Comparison of ENCODE assay signal across 13 cellular contexts in the genomic region with DNA sequence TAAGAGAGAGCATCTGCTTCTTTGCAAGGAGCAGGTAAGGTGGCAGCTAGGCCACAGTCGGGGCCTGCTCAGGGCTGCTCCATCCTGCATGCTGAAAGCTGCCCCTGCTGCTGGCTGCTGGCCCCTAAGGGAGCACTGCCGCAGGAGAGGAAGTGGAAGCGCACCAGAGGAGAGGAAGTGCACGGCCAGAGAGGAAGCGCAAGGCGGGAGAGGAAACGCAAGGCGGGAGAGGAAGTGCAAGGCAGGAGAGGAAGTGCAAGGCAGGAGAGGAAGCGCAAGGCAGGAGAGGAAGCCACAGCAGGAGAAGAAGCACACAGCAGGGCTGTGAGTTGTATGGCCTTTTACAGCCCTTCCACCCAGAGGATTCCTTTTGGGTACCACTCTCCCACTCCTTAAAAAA.
DNase-seq lines count a peak whose midpoint lies in the region; ATAC-seq and TF ChIP-seq lines count a peak whose summit lies in the region.
"Had no signal": no experiment of that assay in that cellular context is flagged by ENCODE, and none has a peak within 500 bp of the region (broad histone marks: within the 10 kb centered on the region; RNA-seq: fewer than 3 reads in every experiment).

No MANE protein-coding gene starts in this region.

- H3K4me3 Mint-ChIP-seq in activated T-cell treated with anti-CD3 and anti-CD28 coated beads, Interleukin-2, amount 50 U/mL, for 24 hours, result no peak overlapping the region
- H3K4me3 Mint-ChIP-seq: type B pancreatic cell had no signal

- no peak overlapping the region for H3K27ac Mint-ChIP-seq in activated T-cell treated with anti-CD3 and anti-CD28 coated beads, Interleukin-2, amount 50 U/mL, for 24 hours
- H3K27ac Mint-ChIP-seq: type B pancreatic cell had no signal

- no peaks in the 10 kb centered on the region for H3K9me3 Mint-ChIP-seq in activated T-cell treated with anti-CD3 and anti-CD28 coated beads, Interleukin-2, amount 50 U/mL, for 24 hours
- H3K9me3 Mint-ChIP-seq: type B pancreatic cell had no signal

- H3K4me1 ChIP-seq in heart right ventricle, result peaks cover 0 to 55% (median 29%) of the 10 kb centered on the region in 9 donors

- intact Hi-C loops in heart right ventricle (cut with DNase I), result loop anchor here in 1 of 10 donors (10.0 kb wide), 1 partner anchor 704 kb away; a partner anchor contains a TSS

- peak overlapping the region in 3 of 10 donors; percentile 28 to 44 (median 43) for H3K27ac ChIP-seq in heart right ventricle
- H3K27ac ChIP-seq: epithelial cell of prostate had no signal

- ATAC-seq in heart right ventricle (peak; percentile 26 to 83 (median 65)), GM18517 (IDR thresholded peaks at IDR 0.05; ENCODE audit: unreplicated experiment) (no peak)
- no peak for ATAC-seq in stimulated activated naive CD8-positive, alpha-beta T cell treated with anti-CD3 and anti-CD28 coated beads, Interleukin-15, Interleukin-2, amounts not matched to agents 100 U/mL and 50 U/mL, for 24 hours
- ATAC-seq: HCT116 had no signal

- H3K36me3 ChIP-seq in heart right ventricle, result no peaks in the 10 kb centered on the region

- DNase-seq in activated T-cell treated with anti-CD3 and anti-CD28 coated beads, Interleukin-2, amount 50 U/mL, for 24 hours, result peak; percentile 38
- DNase-seq in activated T-cell treated with anti-CD3 and anti-CD28 coated beads for 4 hours, result no peak
- DNase-seq in SKM-1 (lab: John Stamatoyannopoulos, UW; ENCODE audit: unreplicated experiment), result peak; percentile 63
- DNase-seq in heart right ventricle, result peak; percentile 25 to 42
- DNase-seq in stimulated activated naive CD8-positive, alpha-beta T cell treated with anti-CD3 and anti-CD28 coated beads, Interleukin-15, Interleukin-2, amounts not matched to agents 100 U/mL and 50 U/mL, for 24 hours, result peak; percentile 9
- no peak for DNase-seq in effector CD4-positive, alpha-beta T cell
- DNase-seq in RKO (ENCODE audit: low spot score), result no peak
- DNase-seq: activated T-cell treated with anti-CD3 and anti-CD28 coated beads, Interleukin-2, amount 50 U/mL, for 1 hour; RPMI8226 had no signal

- H3K4me1 Mint-ChIP-seq in activated T-cell treated with anti-CD3 and anti-CD28 coated beads, Interleukin-2, amount 50 U/mL, for 24 hours (ENCODE audit: low read depth), result peaks cover 16% of the 10 kb centered on the region

- WGBS in heart right ventricle, 2 donors, result 60 to 74% methylated on average over 9 of the region's 9 CpGs

- no peaks in the 10 kb centered on the region for H3K36me3 Mint-ChIP-seq in activated T-cell treated with anti-CD3 and anti-CD28 coated beads, Interleukin-2, amount 50 U/mL, for 24 hours (ENCODE audit: low read depth)
- H3K36me3 Mint-ChIP-seq: type B pancreatic cell had no signal

- no peaks in the 10 kb centered on the region for H3K27me3 Mint-ChIP-seq in activated T-cell treated with anti-CD3 and anti-CD28 coated beads, Interleukin-2, amount 50 U/mL, for 24 hours

- no peaks in the 10 kb centered on the region for H3K9me3 ChIP-seq in heart right ventricle

- H3K27me3 ChIP-seq in heart right ventricle, result no peaks in the 10 kb centered on the region

- no peak for TF ChIP-seq CTCF in heart right ventricle (IDR thresholded peaks at IDR 0.05)

- no peak overlapping the region for H3K4me3 ChIP-seq in heart right ventricle

Comparison
In these comparisons a context has a peak if more than half of its experiments do, and no peak if none do; other contexts are left out.
1. DNase-seq: peak in activated T-cell treated with anti-CD3 and anti-CD28 coated beads, Interleukin-2, amount 50 U/mL, for 24 hours (single experiment), SKM-1 (single experiment), heart right ventricle (2 of 2) and stimulated activated naive CD8-positive, alpha-beta T cell treated with anti-CD3 and anti-CD28 coated beads, Interleukin-15, Interleukin-2, amounts not matched to agents 100 U/mL and 50 U/mL, for 24 hours (single experiment); none in activated T-cell treated with anti-CD3 and anti-CD28 coated beads for 4 hours (single experiment), effector CD4-positive, alpha-beta T cell (single experiment) and RKO (single experiment).
2. ATAC-seq: peak in heart right ventricle (8 of 8); none in stimulated activated naive CD8-positive, alpha-beta T cell treated with anti-CD3 and anti-CD28 coated beads, Interleukin-15, Interleukin-2, amounts not matched to agents 100 U/mL and 50 U/mL, for 24 hours (single experiment) and GM18517 (single experiment).